In the genomic region with DNA sequence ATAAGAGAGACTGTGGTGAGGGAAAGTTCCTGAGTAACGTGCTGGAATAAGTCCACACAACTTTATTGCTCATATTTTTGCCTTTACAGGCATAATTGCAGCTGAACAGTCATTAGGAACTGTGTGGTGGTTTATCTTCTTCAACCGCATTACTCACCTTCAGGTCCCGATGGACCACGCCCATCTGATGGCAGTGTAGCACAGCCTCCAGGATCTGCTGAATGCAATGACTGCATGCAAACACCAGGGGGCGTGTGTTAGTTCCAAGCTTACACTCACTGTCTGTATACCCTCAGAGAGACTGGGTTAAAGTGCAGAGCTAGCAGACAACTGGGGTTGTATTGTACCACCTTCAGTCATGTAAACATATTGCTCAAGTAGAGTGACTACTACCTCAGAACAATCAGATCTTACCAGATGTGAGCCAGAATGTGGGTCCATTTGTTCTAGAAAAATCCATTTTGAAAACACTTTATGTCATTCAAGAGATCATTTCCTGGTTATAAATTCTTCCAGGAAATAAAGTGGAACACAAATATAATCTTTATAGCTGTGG, we compare ENCODE assay signal across 1 cellular context.
A peak's percentile ranks its signal among the peaks of the same experiment; 100 is the strongest.
TF ChIP-seq lines count a peak whose summit lies in the region.

No MANE protein-coding gene starts in this region.

TF ChIP-seq in HepG2, 621 proteins besides CTCF, POLR2A, EP300 and RAD21 (continued from another document and continues in another):
- no peak for TF ChIP-seq ZBTB40 (IDR thresholded peaks at IDR 0.05)
- TF ChIP-seq ZBTB40 (CRISPR knock-in tag; IDR thresholded peaks at IDR 0.05): no peak
- 0 out of 2 replicates have a peak, but pooled peaks have one; percentile 39 for TF ChIP-seq CCDC6 (CRISPR knock-in tag; IDR thresholded peaks at IDR 0.05)
- TF ChIP-seq ZNF224 (CRISPR knock-in tag; IDR thresholded peaks at IDR 0.05): no peak
- TF ChIP-seq ZNF451 (CRISPR knock-in tag; IDR thresholded peaks at IDR 0.05): no peak
- no peak for TF ChIP-seq ZNF362 (CRISPR knock-in tag; IDR thresholded peaks at IDR 0.05; ENCODE audit: borderline replicate concordance)
- TF ChIP-seq CBX2 (IDR thresholded peaks at IDR 0.05; ENCODE audit: low read depth, low read length): no peak
- no peak for TF ChIP-seq CBX2 (CRISPR knock-in tag; IDR thresholded peaks at IDR 0.05; ENCODE audit: low read depth)
- TF ChIP-seq RFX1 (IDR thresholded peaks at IDR 0.05): no peak
- TF ChIP-seq TBL1XR1 (IDR thresholded peaks at IDR 0.05; ENCODE audit: borderline replicate concordance, low read length, partially characterized antibody): peak; percentile 84
- TF ChIP-seq HHEX (CRISPR knock-in tag; IDR thresholded peaks at IDR 0.05): 0 out of 2 replicates have a peak, but pooled peaks have one; percentile 36
- no peak for TF ChIP-seq ZNF766 (CRISPR knock-in tag; IDR thresholded peaks at IDR 0.05; ENCODE audit: borderline replicate concordance)
- TF ChIP-seq ASH2L (IDR thresholded peaks at IDR 0.05; ENCODE audit: insufficient read length, low read depth, low read length): peak; percentile 55
- no peak for TF ChIP-seq HOXD1 (CRISPR knock-in tag; IDR thresholded peaks at IDR 0.05)
- TF ChIP-seq GFI1 (CRISPR knock-in tag; IDR thresholded peaks at IDR 0.05; ENCODE audit: borderline replicate concordance): 0 out of 2 replicates have a peak, but pooled peaks have one; percentile 24
- TF ChIP-seq CEBPB (IDR thresholded peaks at IDR 0.05; ENCODE audit: borderline replicate concordance, low read depth, low read length): peak; percentile 94
- no peak for TF ChIP-seq SRSF9 (IDR thresholded peaks at IDR 0.05; ENCODE audit: borderline replicate concordance, insufficient read depth, low read depth, low read length, poor library complexity, severe bottlenecking)
- TF ChIP-seq BHLHE40 (IDR thresholded peaks at IDR 0.05; ENCODE audit: low read length): peak; percentile 52
- TF ChIP-seq, protein P1, sequence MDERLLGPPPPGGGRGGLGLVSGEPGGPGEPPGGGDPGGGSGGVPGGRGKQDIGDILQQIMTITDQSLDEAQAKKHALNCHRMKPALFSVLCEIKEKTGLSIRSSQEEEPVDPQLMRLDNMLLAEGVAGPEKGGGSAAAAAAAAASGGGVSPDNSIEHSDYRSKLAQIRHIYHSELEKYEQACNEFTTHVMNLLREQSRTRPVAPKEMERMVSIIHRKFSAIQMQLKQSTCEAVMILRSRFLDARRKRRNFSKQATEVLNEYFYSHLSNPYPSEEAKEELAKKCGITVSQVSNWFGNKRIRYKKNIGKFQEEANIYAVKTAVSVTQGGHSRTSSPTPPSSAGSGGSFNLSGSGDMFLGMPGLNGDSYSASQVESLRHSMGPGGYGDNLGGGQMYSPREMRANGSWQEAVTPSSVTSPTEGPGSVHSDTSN (CRISPR knock-in tag; IDR thresholded peaks at IDR 0.05): no peak
- TF ChIP-seq GPN1 (CRISPR knock-in tag; IDR thresholded peaks at IDR 0.05; ENCODE audit: borderline replicate concordance): no peak
- no peak for TF ChIP-seq ZNF816 (CRISPR knock-in tag; IDR thresholded peaks at IDR 0.05; ENCODE audit: borderline replicate concordance)
- TF ChIP-seq MXD4 (CRISPR knock-in tag; IDR thresholded peaks at IDR 0.05): peak; percentile 47; the same call in 1 of the 2 replicates
- TF ChIP-seq ZNF335 (CRISPR knock-in tag; IDR thresholded peaks at IDR 0.05): peak; percentile 49; the same call in 1 of the 2 replicates
- no peak for TF ChIP-seq DZIP1 (CRISPR knock-in tag; IDR thresholded peaks at IDR 0.05)
- 0 out of 2 replicates have a peak, but pooled peaks have one; percentile 15 for TF ChIP-seq ZKSCAN1 (IDR thresholded peaks at IDR 0.05; ENCODE audit: low read length)
- no peak for TF ChIP-seq ZNF256 (CRISPR knock-in tag; conservative IDR thresholded peaks at IDR 0.05)
- no peak for TF ChIP-seq KDM5B (CRISPR knock-in tag; IDR thresholded peaks at IDR 0.05; ENCODE audit: borderline replicate concordance)
- TF ChIP-seq ZNF367 (CRISPR knock-in tag; IDR thresholded peaks at IDR 0.05; ENCODE audit: borderline replicate concordance): no peak
- no peak for TF ChIP-seq ZNF773 (CRISPR knock-in tag; IDR thresholded peaks at IDR 0.05; ENCODE audit: borderline replicate concordance)
- TF ChIP-seq PHF20 (CRISPR knock-in tag; IDR thresholded peaks at IDR 0.05): no peak
- TF ChIP-seq TCF12 (IDR thresholded peaks at IDR 0.05): no peak
- no peak for TF ChIP-seq TCF12 (CRISPR knock-in tag; IDR thresholded peaks at IDR 0.05)
- TF ChIP-seq ZC3H4 (CRISPR knock-in tag; IDR thresholded peaks at IDR 0.05; ENCODE audit: borderline replicate concordance): no peak
- no peak for TF ChIP-seq DDIT3 (CRISPR knock-in tag; IDR thresholded peaks at IDR 0.05)
- TF ChIP-seq RBFOX2 (IDR thresholded peaks at IDR 0.05; ENCODE audit: low read depth, low read length): no peak
- TF ChIP-seq ELF4 (CRISPR knock-in tag; IDR thresholded peaks at IDR 0.05; ENCODE audit: borderline replicate concordance): no peak
- no peak for TF ChIP-seq NR2F2 (IDR thresholded peaks at IDR 0.05; ENCODE audit: borderline replicate concordance, low read depth)
- TF ChIP-seq ZFY (CRISPR knock-in tag; IDR thresholded peaks at IDR 0.05): no peak
- TF ChIP-seq, protein P2, sequence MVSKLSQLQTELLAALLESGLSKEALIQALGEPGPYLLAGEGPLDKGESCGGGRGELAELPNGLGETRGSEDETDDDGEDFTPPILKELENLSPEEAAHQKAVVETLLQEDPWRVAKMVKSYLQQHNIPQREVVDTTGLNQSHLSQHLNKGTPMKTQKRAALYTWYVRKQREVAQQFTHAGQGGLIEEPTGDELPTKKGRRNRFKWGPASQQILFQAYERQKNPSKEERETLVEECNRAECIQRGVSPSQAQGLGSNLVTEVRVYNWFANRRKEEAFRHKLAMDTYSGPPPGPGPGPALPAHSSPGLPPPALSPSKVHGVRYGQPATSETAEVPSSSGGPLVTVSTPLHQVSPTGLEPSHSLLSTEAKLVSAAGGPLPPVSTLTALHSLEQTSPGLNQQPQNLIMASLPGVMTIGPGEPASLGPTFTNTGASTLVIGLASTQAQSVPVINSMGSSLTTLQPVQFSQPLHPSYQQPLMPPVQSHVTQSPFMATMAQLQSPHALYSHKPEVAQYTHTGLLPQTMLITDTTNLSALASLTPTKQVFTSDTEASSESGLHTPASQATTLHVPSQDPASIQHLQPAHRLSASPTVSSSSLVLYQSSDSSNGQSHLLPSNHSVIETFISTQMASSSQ (IDR thresholded peaks at IDR 0.05; ENCODE audit: low read depth): no peak
- TF ChIP-seq, protein P2 (CRISPR knock-in tag; IDR thresholded peaks at IDR 0.05; ENCODE audit: borderline replicate concordance): no peak; the same call in 1 of the 2 replicates
- TF ChIP-seq RBM39 (IDR thresholded peaks at IDR 0.05; ENCODE audit: low read depth, low read length, poor library complexity, severe bottlenecking): no peak
- TF ChIP-seq ZNF205 (CRISPR knock-in tag; IDR thresholded peaks at IDR 0.05): peak; percentile 65; the same call in 1 of the 2 replicates
- TF ChIP-seq ZMAT3 (CRISPR knock-in tag; conservative IDR thresholded peaks at IDR 0.05): 0 out of 2 replicates have a peak, but pooled peaks have one; percentile 43
- TF ChIP-seq ERF (CRISPR knock-in tag; IDR thresholded peaks at IDR 0.05): peak; percentile 64; the same call in 1 of the 2 replicates
- peak; percentile 100 for TF ChIP-seq ZNF264 (CRISPR knock-in tag; IDR thresholded peaks at IDR 0.05)
